24 cellular contexts compared by ENCODE assay signal in genomic region chr2:41827354-41827971, GRCh38.
DNase-seq lines count a peak whose midpoint lies in the region; ATAC-seq, FAIRE-seq and TF ChIP-seq lines count a peak whose summit lies in the region.
"Had no signal": no experiment of that assay in that cellular context is flagged by ENCODE, and none has a peak within 500 bp of the region (broad histone marks: within the 10 kb centered on the region; RNA-seq: fewer than 3 reads in every experiment).

No MANE protein-coding gene starts in this region.

- no peaks in the 10 kb centered on the region for H3K79me2 ChIP-seq in hepatocyte

- no peak overlapping the region for H2AFZ ChIP-seq in hepatocyte

- no peak for FAIRE-seq in pancreas (lab: Jason Lieb, UNC)
- FAIRE-seq: A204.1, GM12891, K562 had no signal

- TF ChIP-seq CTCF in hepatocyte (IDR thresholded peaks at IDR 0.05; ENCODE audit: poor library complexity) (no peak), pancreas (IDR thresholded peaks at IDR 0.05) (no peak)

- H3K9me3 ChIP-seq in HUES48 (ENCODE audit: control insufficient read depth, insufficient read depth, low read length) (no peaks in the 10 kb centered on the region), hepatocyte (ENCODE audit: low read depth) (no peaks in the 10 kb centered on the region), pancreas (no peaks in the 10 kb centered on the region)
- H3K9me3 ChIP-seq: BE2C, MG63, SJSA1 had no signal

- no peaks in the 10 kb centered on the region for H3K4me1 ChIP-seq in HUES48 (ENCODE audit: control insufficient read depth, insufficient read depth, low read length)
- peaks cover 11% of the 10 kb centered on the region for H3K4me1 ChIP-seq in hepatocyte (ENCODE audit: insufficient read depth)
- H3K4me1 ChIP-seq in pancreas: peaks cover 11 to 24% (median 23%) of the 10 kb centered on the region in 3 donors
- H3K4me1 ChIP-seq: BE2C, SJSA1 had no signal

- no peaks in the 10 kb centered on the region for H3K36me3 ChIP-seq in HUES48 (ENCODE audit: control insufficient read depth, insufficient read depth, low read length)
- H3K36me3 ChIP-seq in hepatocyte (replicated peaks; ENCODE audit: insufficient read depth, low read depth): no peaks in the 10 kb centered on the region
- no peaks in the 10 kb centered on the region for H3K36me3 ChIP-seq in pancreas
- H3K36me3 ChIP-seq: BE2C, MG63, SJSA1 had no signal

- H3K4me2 ChIP-seq in hepatocyte: peak overlapping the region; percentile 3

- no peak overlapping the region for H3K4me3 ChIP-seq in HUES48 (ENCODE audit: low read depth, low read length)
- H3K4me3 ChIP-seq in hepatocyte: no peak overlapping the region
- no peak overlapping the region for H3K4me3 ChIP-seq in pancreas
- H3K4me3 ChIP-seq: K562, MG63, SJSA1 had no signal

- DNase-seq in COLO829 (ENCODE audit: low spot score): peak; percentile 10
- DNase-seq in hepatocyte (ENCODE audit: low spot score): no peak
- DNase-seq in pancreas: no peak
- no peak for DNase-seq in HCEC 1CT
- no peak for DNase-seq in glomerular visceral epithelial cell (ENCODE audit: extremely low spot score)
- no peak for DNase-seq in NOMO-1 treated with DMSO at 0.1 percent for 48 hours (lab: John Stamatoyannopoulos, UW; ENCODE audit: unreplicated experiment)
- DNase-seq in SIG-M5 (lab: John Stamatoyannopoulos, UW): no peak
- DNase-seq: BE2C, DMS 273 treated with DMSO at 0.1 percent for 48 hours, DND-41, GOT3, MG63, NCI-H1417, NCI-H187 treated with DMSO at 0.1 percent for 48 hours, NCI-H226, NCI-H510A treated with DMSO at 0.1 percent for 48 hours, NCI-H774, OCI-M1 had no signal

- intact Hi-C loops in pancreas (cut with DNase I): no loop called here

- no peaks in the 10 kb centered on the region for H4K20me1 ChIP-seq in hepatocyte (ENCODE audit: insufficient read depth, poor library complexity, severe bottlenecking)

- H3K27me3 ChIP-seq in HUES48 (ENCODE audit: control insufficient read depth, insufficient read depth, low read length): no peaks in the 10 kb centered on the region
- H3K27me3 ChIP-seq in hepatocyte: no peaks in the 10 kb centered on the region
- H3K27me3 ChIP-seq in pancreas: no peaks in the 10 kb centered on the region
- H3K27me3 ChIP-seq: BE2C had no signal

- no peaks in the 10 kb centered on the region for H3K9me2 ChIP-seq in hepatocyte (replicated peaks; ENCODE audit: insufficient read depth)

- peak overlapping the region; percentile 67 for H3K27ac ChIP-seq in HUES48 (ENCODE audit: low read depth, low read length)
- peak overlapping the region; percentile 12 for H3K27ac ChIP-seq in hepatocyte
- peak overlapping the region in 3 of 4 donors; percentile 22 to 61 (median 42) for H3K27ac ChIP-seq in pancreas
- H3K27ac ChIP-seq: SJSA1 had no signal

- H3K9ac ChIP-seq in HUES48 (ENCODE audit: low read depth, low read length): no peak overlapping the region

- ATAC-seq in pancreas: peak in 3 of 4 donors; percentile 29 to 39 (median 31)
- ATAC-seq: HCT116, K562 had no signal

- WGBS in hepatocyte (ENCODE audit: low lambda C conversion rate, missing lambda C conversion rate): 24% methylated on average over 6 of the region's 6 CpGs
- WGBS in pancreas, 2 donors: 36 to 37% methylated on average over 6 of the region's 6 CpGs

Comparison
In these comparisons a context has a peak if more than half of its experiments do, and no peak if none do; other contexts are left out.
1. H3K27ac ChIP-seq: peak in every context shown above with its lines; median percentile 67 in HUES48; 42 in pancreas; 12 in hepatocyte.